Comparison of ENCODE assay signal across 9 cellular contexts in genomic region chr10:102398172-102399020, GRCh38. TPM values are rescaled to one million over a fixed set of nuclear protein-coding genes. Genes with fewer than 3 reads are reported as not detected.
DNase-seq lines count a peak whose midpoint lies in the region; ATAC-seq and TF ChIP-seq lines count a peak whose summit lies in the region.
"Had no signal": no experiment of that assay in that cellular context is flagged by ENCODE, and none has a peak within 500 bp of the region (broad histone marks: within the 10 kb centered on the region; RNA-seq: fewer than 3 reads in every experiment).

No MANE protein-coding gene starts in this region.

- peaks cover 23% of the 10 kb centered on the region for H3K4me1 Mint-ChIP-seq in nephron progenitor cell

- H3K27me3 ChIP-seq in A673 (replicated peaks; ENCODE audit: insufficient read depth, low read depth, low read length, poor library complexity), result no peaks in the 10 kb centered on the region
- no peaks in the 10 kb centered on the region for H3K27me3 ChIP-seq in adrenal gland

- peak overlapping the region; percentile 70 for H3K4me3 Mint-ChIP-seq in nephron progenitor cell

- intact Hi-C loops in A673 (cut with micrococcal nuclease; ENCODE audit: unreplicated experiment), result loop anchor here (5.0 to 10.0 kb wide), 3 partner anchors 166 to 246 kb away; partner anchors contain the start of gene TRIM8
- intact Hi-C loops in adrenal gland (cut with DNase I), result loop anchor here in 1 of 2 donors (5.0 kb wide), 1 partner anchor 79 kb away; no protein-coding TSS in a partner anchor

- TF ChIP-seq CTCF in A673 (conservative IDR thresholded peaks at IDR 0.05; ENCODE audit: low read depth, low read length), result no peak
- no peak for TF ChIP-seq CTCF in HEK293 (tag by site-specific recombination; IDR thresholded peaks at IDR 0.05)
- TF ChIP-seq CTCF in adrenal gland (IDR thresholded peaks at IDR 0.05), result no peak
- TF ChIP-seq CTCF in nephron progenitor cell (IDR thresholded peaks at IDR 0.05), result no peak

- H3K36me3 Mint-ChIP-seq in nephron progenitor cell (ENCODE audit: low read depth), result no peaks in the 10 kb centered on the region

- H3K27ac Mint-ChIP-seq in nephron progenitor cell, result no peak overlapping the region

- DNase-seq in A673 (ENCODE audit: low spot score), result no peak
- DNase-seq in adrenal gland, result no peak
- DNase-seq in nephron progenitor cell, result no peak
- DNase-seq in NOMO-1 treated with DMSO at 0.1 percent for 48 hours (lab: John Stamatoyannopoulos, UW; ENCODE audit: unreplicated experiment), result no peak
- DNase-seq in kidney tubule cell (ENCODE audit: low spot score), result no peak

- H3K36me3 ChIP-seq in A673 (ENCODE audit: insufficient read depth, low read length, poor library complexity, severe bottlenecking), result no peaks in the 10 kb centered on the region
- peaks cover 0 to 24% of the 10 kb centered on the region in 2 experiments; a peak in 1 of 3 replicates for H3K36me3 ChIP-seq in HEK293 (ENCODE audit: control insufficient read depth in 2 of 2, insufficient read depth in 1 of 2, low read length in 2 of 2)
- H3K36me3 ChIP-seq in adrenal gland (replicated peaks in 1 of 2), result peaks cover 0 to 44% of the 10 kb centered on the region in 2 donors

- H3K27me3 Mint-ChIP-seq in nephron progenitor cell (ENCODE audit: low read depth, poor library complexity), result peaks cover 13% of the 10 kb centered on the region

- 86 to 92% (median 91%) methylated on average over 18 to 21 of the region's 21 CpGs for WGBS in adrenal gland, 4 donors

- H3K27ac ChIP-seq in A673 (ENCODE audit: low read depth, low read length, poor library complexity, severe bottlenecking) (no peak overlapping the region), HEK293 (ENCODE audit: extremely low read depth, low read depth, low read length) (no peak overlapping the region), adrenal gland (peak overlapping the region in 3 of 5 donors; percentile 92 to 94 (median 92))

- H3K9me3 ChIP-seq in A673 (ENCODE audit: low read depth, low read length, poor library complexity, severe bottlenecking) (no peaks in the 10 kb centered on the region), HEK293 (ENCODE audit: control insufficient read depth, insufficient read depth, low read depth, low read length) (no peaks in the 10 kb centered on the region), adrenal gland (replicated peaks in 1 of 3) (no peaks in the 10 kb centered on the region)

- ATAC-seq in GM21528 (IDR thresholded peaks at IDR 0.05; ENCODE audit: low FRiP score, unreplicated experiment) (no peak), GM21529 (IDR thresholded peaks at IDR 0.05; ENCODE audit: unreplicated experiment) (no peak)

- H3K9me3 Mint-ChIP-seq in nephron progenitor cell, result no peaks in the 10 kb centered on the region

- BruUV-seq in A673 (replicated peaks; lab: Mats Ljungman, UMichigan), result no TSS peak

- H3K4me3 ChIP-seq in A673 (ENCODE audit: low read depth, low read length, poor library complexity, severe bottlenecking), result peak overlapping the region; percentile 65
- no peak overlapping the region for H3K4me3 ChIP-seq in HEK293 (ENCODE audit: low read depth, low read length)
- H3K4me3 ChIP-seq in adrenal gland, result no peak overlapping the region

- POLR2A ChIA-PET in A673 (lab: Charles Lee; ENCODE audit: low non-redundant PET), result no interaction called here
- POLR2A ChIA-PET in HEK293 (lab: Yijun Ruan, JAX), result interaction anchor here (0.6 to 1.1 kb wide), 4 partner anchors 12 to 456 kb away, joined by 4 to 5 read pairs (median 4); partner anchors contain the start of gene CUEDC2

- TF ChIP-seq POLR2A in adrenal gland (IDR thresholded peaks at IDR 0.05), result no peak

- CTCF ChIA-PET in A673 (lab: Charles Lee) (interaction anchor here (0.6 to 1.4 kb wide), 6 partner anchors 56 to 282 kb away, joined by 3 to 7 read pairs (median 4); no protein-coding TSS in a partner anchor), HEK293 (lab: Yijun Ruan, JAX) (interaction anchor here (0.8 to 5.7 kb wide), 19 partner anchors 8 to 228 kb away, joined by 3 to 60 read pairs (median 6); partner anchors contain the start of genes FBXL15 and GBF1)

- H3K4me1 ChIP-seq in A673 (ENCODE audit: insufficient read depth, low read length, poor library complexity, severe bottlenecking), result peaks cover 9% of the 10 kb centered on the region
- H3K4me1 ChIP-seq in HEK293 (ENCODE audit: control insufficient read depth, insufficient read depth, low read length), result peaks cover 5% of the 10 kb centered on the region; the same call in 1 of the 2 replicates
- H3K4me1 ChIP-seq in adrenal gland (replicated peaks in 1 of 2), result peaks cover 9 to 27% of the 10 kb centered on the region in 2 donors

TF ChIP-seq in HEK293, 187 proteins besides CTCF, POLR2A, EP300 and RAD21:
- TF ChIP-seq HOXA7 (CRISPR knock-in tag; IDR thresholded peaks at IDR 0.05; ENCODE audit: borderline replicate concordance), result no peak
- TF ChIP-seq ZNF555 (tag by site-specific recombination; conservative IDR thresholded peaks at IDR 0.05), result no peak
- TF ChIP-seq YY1 (tag by site-specific recombination; IDR thresholded peaks at IDR 0.05), result no peak
- peak; percentile 79 for TF ChIP-seq EGR2 (tag by site-specific recombination; IDR thresholded peaks at IDR 0.05; ENCODE audit: low read depth)
- TF ChIP-seq ZBTB8A (tag by site-specific recombination; IDR thresholded peaks at IDR 0.05), result no peak
- peak; percentile 73 for TF ChIP-seq ZFHX2 (tag by site-specific recombination; conservative IDR thresholded peaks at IDR 0.05)
- no peak for TF ChIP-seq ZBTB11 (tag by site-specific recombination; conservative IDR thresholded peaks at IDR 0.05; ENCODE audit: low read depth)
- TF ChIP-seq TRIM28 (IDR thresholded peaks at IDR 0.05; ENCODE audit: borderline replicate concordance, low read length), result no peak
- no peak for TF ChIP-seq KLF10 (tag by site-specific recombination; IDR thresholded peaks at IDR 0.05)
- TF ChIP-seq ZNF529 (tag by site-specific recombination; IDR thresholded peaks at IDR 0.05; ENCODE audit: insufficient replicate concordance), result no peak
- no peak for TF ChIP-seq ZNF302 (tag by site-specific recombination; IDR thresholded peaks at IDR 0.05; ENCODE audit: low read depth)

RNA-seq across cellular contexts. Expression of gene NFKB2, which starts 2.9 kb away (rescaled TPM):
- total RNA-seq in A673 (2021) (29.8 and 33.2 TPM in 2 replicates), adrenal gland (10 to 100 TPM; 14.3 to 73.2 (median 29.6) TPM)
- polyA plus RNA-seq in adrenal gland, result 10 to 100 TPM; 17.3 to 92.6 (median 85.8) TPM

RNA-seq across cellular contexts. Expression of gene PSD, which starts 20.2 kb away (rescaled TPM):
- total RNA-seq in A673 (2021), result 5.8 and 7.3 TPM in 2 replicates
- 10 to 100 TPM in 1 of 8 donors, 1 to 10 TPM in 5, under 1 TPM in 1, not detected in 1; 0.54 to 10.6 (median 6.0) TPM for total RNA-seq in adrenal gland
- polyA plus RNA-seq in adrenal gland, result 10 to 100 TPM in 2 of 3 donors, 1 to 10 TPM in 1; 3.4 to 43.7 (median 10.4) TPM

RNA-seq across cellular contexts. Expression of gene FBXL15, which starts 22.2 kb away (rescaled TPM):
- 8.9 and 11.6 TPM in 2 replicates for total RNA-seq in A673 (2021)
- total RNA-seq in adrenal gland, result 10 to 100 TPM; 21.6 to 61.9 (median 33.9) TPM
- polyA plus RNA-seq in adrenal gland, result 10 to 100 TPM in 2 of 3 donors, 1 to 10 TPM in 1; 2.1 to 26.1 (median 25.5) TPM

RNA-seq across cellular contexts. Expression of gene CUEDC2, which starts 34.0 kb away (rescaled TPM):
- 63.7 and 72.1 TPM in 2 replicates for total RNA-seq in A673 (2021)
- total RNA-seq in adrenal gland, result 100 to 1,000 TPM in 1 of 8 donors, 10 to 100 TPM in 7; 76.9 to 115 (median 87.0) TPM
- polyA plus RNA-seq in adrenal gland, result 10 to 100 TPM; 71.4 to 75.3 (median 73.1) TPM

RNA-seq across cellular contexts. Expression of gene C10orf95, which starts 52.9 kb away (rescaled TPM):
- total RNA-seq in A673 (2021) (0.42 TPM in 1 of 2 replicates, not detected in the other), adrenal gland (under 1 TPM in 3 of 8 donors, not detected in 5; 0.14 to 0.28 (median 0.18) TPM)
- under 1 TPM in 2 of 3 donors, not detected in 1; 0.24 TPM for polyA plus RNA-seq in adrenal gland
- total RNA-seq: dermis microvascular lymphatic vessel endothelial cell had no signal

Comparison
In these comparisons a context has a peak if more than half of its experiments do, and no peak if none do; other contexts are left out.
1. H3K27ac ChIP-seq: peak in adrenal gland (3 of 5); none in A673 (single experiment) and HEK293 (single experiment).